ENCODE assay signal across 8 cellular contexts in genomic region chr5:75336625-75337336, GRCh38. TPM values are rescaled to one million over a fixed set of nuclear protein-coding genes. Genes with fewer than 3 reads are reported as not detected.
DNase-seq lines count a peak whose midpoint lies in the region; ATAC-seq and TF ChIP-seq lines count a peak whose summit lies in the region.

TSS of gene HMGCR (plus strand) at chr5:75337220. CDS start at chr5:75342606, 5,386 bp downstream.

- no peak; the same call in 1 of the 2 replicates for TF ChIP-seq EP300 in Ishikawa (IDR thresholded peaks at IDR 0.05; ENCODE audit: borderline replicate concordance)

- peak within 1 kb of the TSS; percentile 93 for H3K4me3 ChIP-seq in epithelial cell of proximal tubule (ENCODE audit: low read depth, low read length)

- TF ChIP-seq RAD21 in Ishikawa (IDR thresholded peaks at IDR 0.05; ENCODE audit: low read depth) = peak; percentile 37; the same call in 1 of the 2 replicates

- DNase-seq in DMS153 treated with DMSO at 0.1 percent for 48 hours (lab: John Stamatoyannopoulos, UW; ENCODE audit: unreplicated experiment) = peak; percentile 73
- DNase-seq in OCI-M2 (lab: John Stamatoyannopoulos, UW; ENCODE audit: unreplicated experiment) = peak; percentile 94
- DNase-seq in activated T-cell treated with anti-CD3 and anti-CD28 coated beads for 48 hours (ENCODE audit: low read depth) = peak; percentile 94
- DNase-seq in epithelial cell of proximal tubule (ENCODE audit: low read depth) = peak; percentile 92
- DNase-seq in mucosa of gallbladder (ENCODE audit: low spot score) = peak; percentile 99
- peak; percentile 97 for DNase-seq in stimulated activated CD8-positive, alpha-beta memory T cell treated with anti-CD3 and anti-CD28 coated beads, Interleukin-4, amount 100 ng/mL, for 48 hours

- ATAC-seq in GM21529 (IDR thresholded peaks at IDR 0.05; ENCODE audit: unreplicated experiment) = peak; percentile 98

- TF ChIP-seq CTCF in epithelial cell of proximal tubule (conservative IDR thresholded peaks at IDR 0.05; ENCODE audit: low read depth, low read length) = peak; percentile 39

TF ChIP-seq in Ishikawa, 13 proteins besides CTCF, POLR2A, EP300 and RAD21:
- TF ChIP-seq CREB1 (IDR thresholded peaks at IDR 0.05; ENCODE audit: low read depth) (peak; percentile 73), NFIC (IDR thresholded peaks at IDR 0.05) (no peak; the same call in 1 of the 2 replicates), REST (IDR thresholded peaks at IDR 0.05; ENCODE audit: low read depth) (0 out of 2 replicates have a peak, but pooled peaks have one; percentile 22), FOXM1 (IDR thresholded peaks at IDR 0.05; ENCODE audit: borderline replicate concordance, low read depth) (no peak), ZBTB7A (IDR thresholded peaks at IDR 0.05; ENCODE audit: low read depth) (no peak), USF1 (IDR thresholded peaks at IDR 0.05) (peak; percentile 12; the same call in 1 of the 2 replicates), YY1 (IDR thresholded peaks at IDR 0.05; ENCODE audit: low read depth) (peak; percentile 85), TAF1 (IDR thresholded peaks at IDR 0.05; ENCODE audit: low read depth) (peak; percentile 86), TEAD4 (IDR thresholded peaks at IDR 0.05) (no peak), TCF12 (IDR thresholded peaks at IDR 0.05; ENCODE audit: low read depth) (0 out of 2 replicates have a peak, but pooled peaks have one; percentile 23), CEBPB (IDR thresholded peaks at IDR 0.05) (no peak), EGR1 (IDR thresholded peaks at IDR 0.05) (peak; percentile 78)
- TF ChIP-seq, protein P1, sequence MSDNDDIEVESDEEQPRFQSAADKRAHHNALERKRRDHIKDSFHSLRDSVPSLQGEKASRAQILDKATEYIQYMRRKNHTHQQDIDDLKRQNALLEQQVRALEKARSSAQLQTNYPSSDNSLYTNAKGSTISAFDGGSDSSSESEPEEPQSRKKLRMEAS (IDR thresholded peaks at IDR 0.05) = peak; percentile 95

RNA-seq across cellular contexts. Expression of gene HMGCR, which starts in this region (rescaled TPM):
- total RNA-seq in epithelial cell of proximal tubule (43.9 and 90.4 TPM in 2 replicates), mucosa of gallbladder (194 TPM)

Comparison
In these comparisons a context has a peak if more than half of its experiments do, and no peak if none do; other contexts are left out.
1. Peak in every context shown above with its lines: DNase-seq, ATAC-seq and H3K4me3 ChIP-seq.